27 cellular contexts compared by ENCODE assay signal in genomic region chr11:1206391-1207271, GRCh38. TPM values are rescaled to one million over a fixed set of nuclear protein-coding genes. Genes with fewer than 3 reads are reported as not detected.
DNase-seq lines count a peak whose midpoint lies in the region; ATAC-seq and TF ChIP-seq lines count a peak whose summit lies in the region.
"Had no signal": no experiment of that assay in that cellular context is flagged by ENCODE, and none has a peak within 500 bp of the region (broad histone marks: within the 10 kb centered on the region; RNA-seq: fewer than 3 reads in every experiment).

No MANE protein-coding gene starts in this region.

- H2BK5ac ChIP-seq in trophoblast cell (ENCODE audit: low read depth, low read length, poor library complexity), result no peak overlapping the region

- H3K36me3 ChIP-seq in BLaER1 (no peaks in the 10 kb centered on the region), GM06990 (ENCODE audit: control insufficient read depth, insufficient read depth, low read length) (no peaks in the 10 kb centered on the region), endodermal cell (ENCODE audit: control insufficient read depth, insufficient read depth, low read length) (no peaks in the 10 kb centered on the region), trophoblast cell (ENCODE audit: control insufficient read depth in 1 of 2, insufficient read depth in 2 of 2, low read length in 2 of 2) (no peaks in the 10 kb centered on the region)
- H3K36me3 ChIP-seq: pancreas, upper lobe of left lung had no signal

- no peaks in the 10 kb centered on the region for H3K36me3 Mint-ChIP-seq in endodermal cell (ENCODE audit: low read depth)

- H3K27me3 ChIP-seq in BLaER1, result no peaks in the 10 kb centered on the region; the same call in 1 of the 2 replicates
- no peaks in the 10 kb centered on the region for H3K27me3 ChIP-seq in GM06990 (replicated peaks; ENCODE audit: control insufficient read depth, insufficient read depth, low read length)
- no peaks in the 10 kb centered on the region for H3K27me3 ChIP-seq in endodermal cell (ENCODE audit: control insufficient read depth, insufficient read depth, low read length, poor library complexity, severe bottlenecking)
- H3K27me3 ChIP-seq in trophoblast cell (ENCODE audit: insufficient read depth, low read length), result no peaks in the 10 kb centered on the region
- H3K27me3 ChIP-seq: foreskin keratinocyte, pancreas, upper lobe of left lung had no signal

- H3K27ac ChIP-seq in BLaER1 (no peak overlapping the region), endodermal cell (ENCODE audit: low read depth, low read length) (no peak overlapping the region), trophoblast cell (ENCODE audit: low read depth, low read length) (no peak overlapping the region)
- H3K27ac ChIP-seq: foreskin keratinocyte, pancreas, upper lobe of left lung had no signal

- no peak overlapping the region for H3K23ac ChIP-seq in trophoblast cell (ENCODE audit: low read length)

- H3K4me1 ChIP-seq in BLaER1, result peaks cover 13% of the 10 kb centered on the region
- no peaks in the 10 kb centered on the region for H3K4me1 ChIP-seq in endodermal cell (ENCODE audit: control insufficient read depth, insufficient read depth, low read length)
- H3K4me1 ChIP-seq in trophoblast cell (ENCODE audit: control insufficient read depth in 1 of 2, insufficient read depth in 2 of 2, low read length in 2 of 2), result no peaks in the 10 kb centered on the region
- H3K4me1 ChIP-seq: foreskin keratinocyte, pancreas had no signal

- H2BK120ac ChIP-seq in trophoblast cell (ENCODE audit: insufficient read depth, low read length, poor library complexity), result no peak overlapping the region

- ATAC-seq in HG02970 (IDR thresholded peaks at IDR 0.05; ENCODE audit: low FRiP score, unreplicated experiment), result no peak
- no peak for ATAC-seq in GM19324 (IDR thresholded peaks at IDR 0.05; ENCODE audit: low FRiP score, unreplicated experiment)
- ATAC-seq: foreskin keratinocyte; naive thymus-derived CD4-positive, alpha-beta T cell; pancreas; stimulated activated naive CD8-positive, alpha-beta T cell treated with anti-CD3 and anti-CD28 coated beads, Interleukin-15, Interleukin-2, amounts not matched to agents 100 U/mL and 50 U/mL, for 24 hours had no signal

- no peak overlapping the region for H2AK5ac ChIP-seq in trophoblast cell (ENCODE audit: low read length)

- no peaks in the 10 kb centered on the region for H3K4me1 Mint-ChIP-seq in endodermal cell
- H3K4me1 Mint-ChIP-seq: activated CD4-positive, alpha-beta T cell treated with anti-CD3 and anti-CD28 coated beads, Interleukin-2, amount 10 ng/mL, durations not matched to agents 7 days and 5 days; central memory CD8-positive, alpha-beta T cell; naive thymus-derived CD4-positive, alpha-beta T cell had no signal

- no peak overlapping the region for H4K8ac ChIP-seq in trophoblast cell (ENCODE audit: low read depth, low read length)

- no peak overlapping the region for H3K27ac Mint-ChIP-seq in endodermal cell
- H3K27ac Mint-ChIP-seq: activated CD4-positive, alpha-beta T cell treated with anti-CD3 and anti-CD28 coated beads, Interleukin-2, amount 10 ng/mL, durations not matched to agents 7 days and 5 days; naive thymus-derived CD4-positive, alpha-beta T cell had no signal

- WGBS in endodermal cell (ENCODE audit: insufficient coverage in 1 of 2, insufficient read length in 1 of 2), 2 experiments, result 89 to 94% methylated on average over 21 to 38 of the region's 38 CpGs
- WGBS in trophoblast cell (ENCODE audit: extremely low coverage, insufficient coverage, insufficient read length), result no CpG with 5 or more reads among the region's 38 CpGs

- no peak overlapping the region for H3K4ac ChIP-seq in trophoblast cell (ENCODE audit: low read depth, low read length)

- peaks cover 25% of the 10 kb centered on the region for H3K9me3 Mint-ChIP-seq in endodermal cell

- no peak overlapping the region for H2AFZ ChIP-seq in trophoblast cell (ENCODE audit: insufficient read depth, low read length, poor library complexity)

- H3K4me3 Mint-ChIP-seq in endodermal cell, result no peak overlapping the region
- H3K4me3 Mint-ChIP-seq: activated CD4-positive, alpha-beta T cell treated with anti-CD3 and anti-CD28 coated beads, Interleukin-2, amount 10 ng/mL, durations not matched to agents 7 days and 5 days; central memory CD8-positive, alpha-beta T cell; naive thymus-derived CD4-positive, alpha-beta T cell had no signal

- peaks cover 9% of the 10 kb centered on the region; the same call in 1 of the 2 replicates for H4K20me1 ChIP-seq in BLaER1

- H2BK12ac ChIP-seq in trophoblast cell (ENCODE audit: low read length), result no peak overlapping the region

- H4K91ac ChIP-seq in trophoblast cell (ENCODE audit: low read depth, low read length), result no peak overlapping the region

- H3K18ac ChIP-seq in trophoblast cell (ENCODE audit: low read length), result no peak overlapping the region

- H3K14ac ChIP-seq in trophoblast cell (ENCODE audit: low read length), result no peak overlapping the region

- no peaks in the 10 kb centered on the region for H3K79me1 ChIP-seq in trophoblast cell (ENCODE audit: low read length)

- no peak for TF ChIP-seq CTCF in GM06990 (IDR thresholded peaks at IDR 0.05; ENCODE audit: insufficient read depth, low read length, poor library complexity, severe bottlenecking)
- TF ChIP-seq CTCF in endodermal cell (conservative IDR thresholded peaks at IDR 0.05), result no peak

- no peak overlapping the region for H3K4me3 ChIP-seq in BLaER1
- no peak overlapping the region for H3K4me3 ChIP-seq in GM06990 (replicated peaks; ENCODE audit: low read depth, low read length)
- no peak overlapping the region for H3K4me3 ChIP-seq in endodermal cell (ENCODE audit: low read length)
- H3K4me3 ChIP-seq in trophoblast cell (ENCODE audit: low read depth, low read length), result peak overlapping the region; percentile 11
- H3K4me3 ChIP-seq: pancreas, upper lobe of left lung had no signal

- no peak overlapping the region for H3K9ac ChIP-seq in BLaER1
- H3K9ac ChIP-seq in endodermal cell (ENCODE audit: extremely low read depth, low read length, poor library complexity, severe bottlenecking), result no peak overlapping the region
- H3K9ac ChIP-seq in trophoblast cell (ENCODE audit: low read length), result no peak overlapping the region

- H3K27me3 Mint-ChIP-seq in endodermal cell (ENCODE audit: insufficient read depth), result peaks cover 8% of the 10 kb centered on the region

- peak overlapping the region; percentile 67; the same call in 1 of the 2 replicates for H3K4me2 ChIP-seq in BLaER1
- no peak overlapping the region for H3K4me2 ChIP-seq in trophoblast cell (ENCODE audit: low read length)

- H3K79me2 ChIP-seq in trophoblast cell (ENCODE audit: control insufficient read depth, insufficient read depth, low read length, poor library complexity), result no peaks in the 10 kb centered on the region

- DNase-seq in GM06990 (ENCODE audit: extremely low read depth, insufficient read length) (peak; percentile 0), endodermal cell (peak; percentile 38), trophoblast cell (no peak), NCI-H446 treated with DMSO at 0.1 percent for 48 hours (lab: John Stamatoyannopoulos, UW) (no peak)
- DNase-seq: activated CD4-positive, alpha-beta T cell treated with anti-CD3 and anti-CD28 coated beads, Interleukin-2, amount 10 ng/mL, durations not matched to agents 7 days and 5 days; activated gamma-delta T cell; anterior cingulate cortex; COR-L47; DMS79 treated with DMSO at 0.1 percent for 48 hours; erythroblast; foreskin keratinocyte; hippocampal formation; Kasumi-1; mesenchymal stem cell; naive thymus-derived CD4-positive, alpha-beta T cell; NCI-H1048; NCI-H2029; NCI-H446; stimulated activated naive CD8-positive, alpha-beta T cell treated with anti-CD3 and anti-CD28 coated beads, Interleukin-15, Interleukin-2, amounts not matched to agents 100 U/mL and 50 U/mL, for 24 hours had no signal

- peaks cover 11% of the 10 kb centered on the region for H3K9me3 ChIP-seq in BLaER1
- H3K9me3 ChIP-seq in endodermal cell (ENCODE audit: control insufficient read depth, low read length), result peaks cover 10% of the 10 kb centered on the region
- peaks cover 22% of the 10 kb centered on the region for H3K9me3 ChIP-seq in trophoblast cell (ENCODE audit: insufficient read depth, low read depth, low read length)
- H3K9me3 ChIP-seq: pancreas had no signal

- H4K12ac ChIP-seq in trophoblast cell (ENCODE audit: low read depth, low read length), result no peak overlapping the region

RNA-seq across cellular contexts. Expression of gene MUC5B, which starts 16.2 kb away (rescaled TPM):
- not detected for total RNA-seq in endodermal cell
- 0.04 TPM for polyA plus RNA-seq in endodermal cell (2013, experiment 1 of 2)
- polyA plus RNA-seq in endodermal cell (2013, experiment 2 of 2), result 0.04 TPM
- under 0.01 TPM in 1 of 2 replicates, not detected in the other for polyA plus RNA-seq in trophoblast cell (2013)
- total RNA-seq: activated CD4-positive, alpha-beta T cell treated with anti-CD3 and anti-CD28 coated beads, Interleukin-2, amount 10 ng/mL, durations not matched to agents 7 days and 5 days; foreskin keratinocyte; naive thymus-derived CD4-positive, alpha-beta T cell; RPMI7951; skeletal muscle tissue had no signal
- polyA plus RNA-seq: foreskin keratinocyte; naive thymus-derived CD4-positive, alpha-beta T cell had no signal

RNA-seq across cellular contexts. Expression of gene MUC5AC, which starts 48.9 kb away (rescaled TPM):
- not detected for total RNA-seq in endodermal cell
- not detected for polyA plus RNA-seq in endodermal cell (2013, experiment 1 of 2)
- polyA plus RNA-seq in endodermal cell (2013, experiment 2 of 2), result not detected
- polyA plus RNA-seq in trophoblast cell (2013), result not detected in 2 replicates
- total RNA-seq: activated CD4-positive, alpha-beta T cell treated with anti-CD3 and anti-CD28 coated beads, Interleukin-2, amount 10 ng/mL, durations not matched to agents 7 days and 5 days; foreskin keratinocyte; naive thymus-derived CD4-positive, alpha-beta T cell; RPMI7951 had no signal
- polyA plus RNA-seq: foreskin keratinocyte; naive thymus-derived CD4-positive, alpha-beta T cell had no signal

Comparison
In these comparisons a context has a peak if more than half of its experiments do, and no peak if none do; other contexts are left out.
1. DNase-seq: peak in GM06990 (single experiment) and endodermal cell (single experiment); none in trophoblast cell (0 of 2) and NCI-H446 treated with DMSO at 0.1 percent for 48 hours (single experiment).